In genomic region chr7:27185013-27185707, GRCh38 we compare ENCODE assay signal across 8 cellular contexts. TPM values are rescaled to one million over a fixed set of nuclear protein-coding genes. Genes with fewer than 3 reads are reported as not detected.
DNase-seq lines count a peak whose midpoint lies in the region; ATAC-seq and TF ChIP-seq lines count a peak whose summit lies in the region.

Gene HOXA11 (minus strand): TSS chr7:27185232. CDS start chr7:27185144, 88 bp downstream.

- H3K4me3 ChIP-seq in cardiac muscle cell (peak within 1 kb of the TSS; percentile 41), right atrium auricular region (peak within 1 kb of the TSS in 1 of 2 donors; percentile 37), Peyer's patch (peak within 1 kb of the TSS; percentile 20 to 63 (median 46)), esophagus (ENCODE audit: low read depth in 1 of 2, low read length in 2 of 2) (peak within 1 kb of the TSS; percentile 33 to 44), retinal pigment epithelial cell (ENCODE audit: low read length) (peak within 1 kb of the TSS; percentile 21), thyroid gland (replicated peaks in 1 of 3) (peak within 1 kb of the TSS in 1 of 3 donors; percentile 4)

- no peaks in the 10 kb centered on the region for H3K9me3 ChIP-seq in cardiac muscle cell (ENCODE audit: low read depth)
- no peaks in the 10 kb centered on the region for H3K9me3 ChIP-seq in right atrium auricular region
- H3K9me3 ChIP-seq in Peyer's patch = no peaks in the 10 kb centered on the region
- H3K9me3 ChIP-seq in esophagus (ENCODE audit: control insufficient read depth in 2 of 2, insufficient read depth in 1 of 2, low read depth in 1 of 2, low read length in 1 of 2) = peaks cover 0 to 6% of the 10 kb centered on the region in 2 donors
- no peaks in the 10 kb centered on the region for H3K9me3 ChIP-seq in thyroid gland

- H3K27me3 ChIP-seq in cardiac muscle cell (peaks cover 100% of the 10 kb centered on the region), right atrium auricular region (peaks cover 79 to 96% of the 10 kb centered on the region in 2 donors), Peyer's patch (peaks cover 8 to 66% of the 10 kb centered on the region in 2 donors), esophagus (ENCODE audit: control insufficient read depth in 1 of 2, insufficient read depth in 2 of 2, low read length in 2 of 2) (peaks cover 7 to 71% of the 10 kb centered on the region in 2 donors), thyroid gland (peaks cover 93% of the 10 kb centered on the region)

- 9 to 12% methylated on average over 36 of the region's 36 CpGs for WGBS in esophagus, 2 donors
- 8% methylated on average over 33 to 36 of the region's 36 CpGs for WGBS in thyroid gland, 2 donors

- H3K36me3 ChIP-seq in cardiac muscle cell (no peaks in the 10 kb centered on the region), right atrium auricular region (no peaks in the 10 kb centered on the region), Peyer's patch (no peaks in the 10 kb centered on the region), esophagus (ENCODE audit: control insufficient read depth in 2 of 2, insufficient read depth in 2 of 2, low read length in 1 of 2) (no peaks in the 10 kb centered on the region), thyroid gland (no peaks in the 10 kb centered on the region)

- TF ChIP-seq CTCF in cardiac muscle cell (IDR thresholded peaks at IDR 0.05; ENCODE audit: low read depth, low read length) = no peak
- TF ChIP-seq CTCF in right atrium auricular region (IDR thresholded peaks at IDR 0.05) = no peak
- no peak for TF ChIP-seq CTCF in Peyer's patch (IDR thresholded peaks at IDR 0.05)
- no peak for TF ChIP-seq CTCF in retinal pigment epithelial cell (conservative IDR thresholded peaks at IDR 0.05; ENCODE audit: low read depth, low read length)
- no peak for TF ChIP-seq CTCF in thyroid gland (IDR thresholded peaks at IDR 0.05)

- intact Hi-C loops in thyroid gland (cut with DNase I) = no loop called here

- ATAC-seq in GM19035 (IDR thresholded peaks at IDR 0.05; ENCODE audit: unreplicated experiment) = no peak

- TF ChIP-seq POLR2A in Peyer's patch (IDR thresholded peaks at IDR 0.05) (no peak), thyroid gland (IDR thresholded peaks at IDR 0.05) (no peak)

- H3K27ac ChIP-seq in cardiac muscle cell (no peak within 1 kb of the TSS), right atrium auricular region (no peak within 1 kb of the TSS), Peyer's patch (peak within 1 kb of the TSS in 1 of 4 donors; percentile 2), esophagus (ENCODE audit: low read depth in 2 of 2, low read length in 1 of 2) (no peak within 1 kb of the TSS), thyroid gland (no peak within 1 kb of the TSS)

- H3K4me1 ChIP-seq in cardiac muscle cell (ENCODE audit: low read depth) = peaks cover 3% of the 10 kb centered on the region
- H3K4me1 ChIP-seq in right atrium auricular region = peaks cover 0 to 54% of the 10 kb centered on the region in 2 donors
- peaks cover 5 to 41% (median 22%) of the 10 kb centered on the region in 4 donors for H3K4me1 ChIP-seq in Peyer's patch
- H3K4me1 ChIP-seq in esophagus (ENCODE audit: control insufficient read depth in 2 of 2, insufficient read depth in 2 of 2, low read length in 1 of 2) = peaks cover 19 to 23% of the 10 kb centered on the region in 2 donors
- peaks cover 19 to 38% of the 10 kb centered on the region in 2 donors for H3K4me1 ChIP-seq in thyroid gland

- DNase-seq in cardiac muscle cell (ENCODE audit: low read depth in 1 of 2, low spot score in 1 of 2) (no peak), right atrium auricular region (ENCODE audit: low spot score) (no peak), Peyer's patch (peak in 1 of 3 donors; percentile 49), retinal pigment epithelial cell (ENCODE audit: low read depth) (no peak), thyroid gland (no peak)
- no peak for DNase-seq in stimulated activated CD4-positive, alpha-beta T cell treated with anti-CD3 and anti-CD28 coated beads, Interleukin-2, amount 100 ng/mL, for 24 hours

RNA-seq across cellular contexts. Expression of gene HOXA11, which starts in this region (rescaled TPM):
- total RNA-seq in cardiac muscle cell (not detected in 2 replicates), right atrium auricular region (not detected), Peyer's patch (not detected), thyroid gland (not detected)
- polyA plus RNA-seq in cardiac muscle cell (not detected in 2 replicates), esophagus (not detected)
